Comparison of ENCODE assay signal across 18 cellular contexts in genomic region chr17:15892244-15892643, GRCh38. TPM values are rescaled to one million over a fixed set of nuclear protein-coding genes. Genes with fewer than 3 reads are reported as not detected.
A peak's percentile ranks its signal among the peaks of the same experiment; 100 is the strongest.
DNase-seq lines count a peak whose midpoint lies in the region; ATAC-seq, FAIRE-seq and TF ChIP-seq lines count a peak whose summit lies in the region.
"Had no signal": no experiment of that assay in that cellular context is flagged by ENCODE, and none has a peak within 500 bp of the region (broad histone marks: within the 10 kb centered on the region; RNA-seq: fewer than 3 reads in every experiment).

No MANE protein-coding gene starts in this region.

- H3K27ac ChIP-seq in HepG2 (ENCODE audit: extremely low read length, insufficient read depth, low read length) (no peak overlapping the region), right lobe of liver (no peak overlapping the region), left lung (peak overlapping the region; percentile 37 to 68), osteoblast (ENCODE audit: low read depth, low read length) (peak overlapping the region; percentile 65), upper lobe of right lung (peak overlapping the region; percentile 44)

- H3K4me1 ChIP-seq in HepG2 (ENCODE audit: insufficient read depth, low read length) (peaks cover 26% of the 10 kb centered on the region), right lobe of liver (no peaks in the 10 kb centered on the region), left lung (peaks cover 0 to 7% of the 10 kb centered on the region in 2 donors), osteoblast (ENCODE audit: insufficient read depth, low read length) (peaks cover 14% of the 10 kb centered on the region), upper lobe of right lung (no peaks in the 10 kb centered on the region)

- TF ChIP-seq RAD21 in HepG2 (CRISPR knock-in tag; IDR thresholded peaks at IDR 0.05): no peak

- H3K4me3 ChIP-seq in HepG2 (replicated peaks in 1 of 3; ENCODE audit: insufficient read depth in 1 of 3, low read depth in 2 of 3, low read length in 3 of 3): no peak overlapping the region
- no peak overlapping the region for H3K4me3 ChIP-seq in right lobe of liver
- no peak overlapping the region for H3K4me3 ChIP-seq in left lung
- H3K4me3 ChIP-seq in osteoblast (ENCODE audit: insufficient read depth, low read length): no peak overlapping the region
- no peak overlapping the region for H3K4me3 ChIP-seq in upper lobe of right lung
- H3K4me3 ChIP-seq: K562 had no signal

- CTCF ChIA-PET in HepG2 (lab: Yijun Ruan, JAX; ENCODE audit: low intra/inter-chr PET ratio, low total read pairs): no interaction called here

- H3K4me2 ChIP-seq in HepG2 (ENCODE audit: low read depth, low read length): peak overlapping the region; percentile 36
- H3K4me2 ChIP-seq in osteoblast (ENCODE audit: insufficient read depth, low read length): peak overlapping the region; percentile 70

- H3K79me2 ChIP-seq in HepG2 (ENCODE audit: insufficient read depth, low read length) (no peaks in the 10 kb centered on the region), osteoblast (ENCODE audit: insufficient read depth, low read length) (no peaks in the 10 kb centered on the region)

- no peak for FAIRE-seq in HepG2 (lab: Jason Lieb, UNC)
- FAIRE-seq: GM12891, GM18507, K562 had no signal

- no peak for TF ChIP-seq EP300 in HepG2 (IDR thresholded peaks at IDR 0.05; ENCODE audit: low read depth in 2 of 2, low read length in 2 of 2)
- no peak for TF ChIP-seq EP300 in HepG2 (CRISPR knock-in tag; IDR thresholded peaks at IDR 0.05; ENCODE audit: borderline replicate concordance)

- H3K36me3 ChIP-seq in HepG2 (replicated peaks in 1 of 2; ENCODE audit: control insufficient read depth in 1 of 2, insufficient read depth in 2 of 2, low read length in 2 of 2) (no peaks in the 10 kb centered on the region), right lobe of liver (no peaks in the 10 kb centered on the region), left lung (no peaks in the 10 kb centered on the region), osteoblast (ENCODE audit: insufficient read depth, low read length) (no peaks in the 10 kb centered on the region), upper lobe of right lung (no peaks in the 10 kb centered on the region)

- H2AFZ ChIP-seq in HepG2 (ENCODE audit: low read length): no peak overlapping the region
- H2AFZ ChIP-seq in osteoblast (ENCODE audit: low read length): no peak overlapping the region

- H3K9me3 ChIP-seq in HepG2 (ENCODE audit: low read length) (no peaks in the 10 kb centered on the region), right lobe of liver (no peaks in the 10 kb centered on the region), left lung (no peaks in the 10 kb centered on the region), osteoblast (ENCODE audit: low read depth, low read length) (no peaks in the 10 kb centered on the region), upper lobe of right lung (no peaks in the 10 kb centered on the region)

- POLR2A ChIA-PET in HepG2 (lab: Yijun Ruan, JAX): no interaction called here

- H3K27me3 ChIP-seq in HepG2 (ENCODE audit: control insufficient read depth in 1 of 2, insufficient read depth in 2 of 2, low read length in 2 of 2) (no peaks in the 10 kb centered on the region; a peak in 1 of 5 replicates), right lobe of liver (no peaks in the 10 kb centered on the region), left lung (no peaks in the 10 kb centered on the region), osteoblast (ENCODE audit: insufficient read depth, low read length) (no peaks in the 10 kb centered on the region), upper lobe of right lung (no peaks in the 10 kb centered on the region)

- TF ChIP-seq CTCF in HepG2 (CRISPR knock-in tag; IDR thresholded peaks at IDR 0.05) (no peak), right lobe of liver (IDR thresholded peaks at IDR 0.05) (no peak), left lung (IDR thresholded peaks at IDR 0.05) (no peak), osteoblast (IDR thresholded peaks at IDR 0.05; ENCODE audit: extremely low read depth, low read depth, low read length) (no peak), upper lobe of right lung (IDR thresholded peaks at IDR 0.05) (no peak)

- H3K9ac ChIP-seq in HepG2 (ENCODE audit: insufficient read depth, low read depth, low read length): no peak overlapping the region

- no peak for ATAC-seq in HepG2
- ATAC-seq in right lobe of liver: no peak
- ATAC-seq in left lung: no peak
- no peak for ATAC-seq in upper lobe of right lung
- no peak for ATAC-seq in HG02571 (IDR thresholded peaks at IDR 0.05; ENCODE audit: unreplicated experiment)
- ATAC-seq: K562 had no signal

- intact Hi-C loops in HepG2 (cut with micrococcal nuclease; ENCODE audit: unreplicated experiment): no loop called here
- intact Hi-C loops in right lobe of liver (cut with DNase I): no loop called here
- intact Hi-C loops in left lung (cut with DNase I): no loop called here
- intact Hi-C loops in upper lobe of right lung (cut with DNase I): no loop called here

- H4K20me1 ChIP-seq in HepG2 (ENCODE audit: insufficient read depth, low read length) (no peaks in the 10 kb centered on the region), osteoblast (ENCODE audit: insufficient read depth, low read length) (no peaks in the 10 kb centered on the region)

- BruUV-seq in HepG2 (replicated peaks; lab: Mats Ljungman, UMichigan): no TSS peak

- DNase-seq in HepG2 (ENCODE audit: low spot score): no peak
- DNase-seq in right lobe of liver: no peak
- no peak for DNase-seq in left lung
- no peak for DNase-seq in osteoblast (ENCODE audit: insufficient read length, low spot score, missing footprints)
- DNase-seq in upper lobe of right lung: peak; percentile 27
- DNase-seq in cerebellum (ENCODE audit: low spot score): no peak
- no peak for DNase-seq in NCI-H2029 (lab: John Stamatoyannopoulos, UW)
- DNase-seq: CD4-positive, alpha-beta memory T cell; NCI-H1105; NCI-H2081 treated with DMSO at 0.1 percent for 48 hours; NCI-H446 treated with DMSO at 0.1 percent for 48 hours; NCI-H748 treated with DMSO at 0.1 percent for 48 hours; NK-92 treated with Interleukin-12 subunit alpha and Interleukin-12 subunit beta, amount 100 ng/mL, for 24 hours; SIG-M5 had no signal

- no peak for TF ChIP-seq POLR2A in HepG2 (IDR thresholded peaks at IDR 0.05; ENCODE audit: insufficient read depth in 1 of 2, low read depth in 2 of 2, low read length in 2 of 2)
- TF ChIP-seq POLR2A in right lobe of liver (IDR thresholded peaks at IDR 0.05): no peak

- 20% methylated on average over 10 of the region's 10 CpGs for WGBS in HepG2 (ENCODE audit: low lambda C conversion rate)
- WGBS in right lobe of liver (ENCODE audit: insufficient coverage, low coverage, low lambda C conversion rate, missing lambda C conversion rate): 63% methylated on average over 5 of the region's 10 CpGs

- in situ Hi-C loops in HepG2 (cut with HindIII; ENCODE audit: extremely low pct_ligation_motif_present, low pct_unique_long_range_greater_than_20kb): no loop called here

TF ChIP-seq in HepG2, 621 proteins besides CTCF, POLR2A, EP300 and RAD21 (continues in another document):
- TF ChIP-seq PRMT3 (CRISPR knock-in tag; IDR thresholded peaks at IDR 0.05; ENCODE audit: borderline replicate concordance, low read depth) (no peak), NFYC (CRISPR knock-in tag; IDR thresholded peaks at IDR 0.05) (no peak), TERF1 (CRISPR knock-in tag; IDR thresholded peaks at IDR 0.05) (no peak), NR2F6 (IDR thresholded peaks at IDR 0.05) (no peak), NR2F6 (CRISPR knock-in tag; IDR thresholded peaks at IDR 0.05) (no peak)
- TF ChIP-seq, protein P1, sequence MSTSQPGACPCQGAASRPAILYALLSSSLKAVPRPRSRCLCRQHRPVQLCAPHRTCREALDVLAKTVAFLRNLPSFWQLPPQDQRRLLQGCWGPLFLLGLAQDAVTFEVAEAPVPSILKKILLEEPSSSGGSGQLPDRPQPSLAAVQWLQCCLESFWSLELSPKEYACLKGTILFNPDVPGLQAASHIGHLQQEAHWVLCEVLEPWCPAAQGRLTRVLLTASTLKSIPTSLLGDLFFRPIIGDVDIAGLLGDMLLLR (CRISPR knock-in tag; IDR thresholded peaks at IDR 0.05): no peak

RNA-seq across cellular contexts. Expression of gene ADORA2B, which starts 52.7 kb away (rescaled TPM):
- total RNA-seq in HepG2 (2016; rRNA removed; fragmentation: Illumina TruSeq; extraction: Trizol): 6.7 and 10.4 TPM in 2 replicates
- 3.7 and 4.9 TPM in 2 replicates for total RNA-seq in HepG2 (2016; cell fraction: cytosol; rRNA removed; fragmentation: Illumina TruSeq; extraction: Trizol; ENCODE audit: low read depth)
- 6.5 and 10.3 TPM in 2 replicates for total RNA-seq in HepG2 (2016; cell fraction: insoluble cytoplasmic fraction; rRNA removed; fragmentation: Illumina TruSeq; extraction: Trizol)
- total RNA-seq in HepG2 (2016; cell fraction: membrane; rRNA removed; fragmentation: Illumina TruSeq; extraction: Trizol): 7.8 and 9.3 TPM in 2 replicates
- 9.1 and 10.0 TPM in 2 replicates for total RNA-seq in HepG2 (2016; cell fraction: nucleus; rRNA removed; fragmentation: Illumina TruSeq; extraction: Trizol)
- polyA plus RNA-seq in HepG2 (2011; rRNA removed): 18.2 and 20.0 TPM in 2 replicates
- 21.0 and 26.4 TPM in 2 replicates for polyA plus RNA-seq in HepG2 (2011; cell fraction: cytosol; rRNA removed)
- polyA plus RNA-seq in HepG2 (2011; cell fraction: nucleus; rRNA removed): 10.1 and 12.1 TPM in 2 replicates
- polyA plus RNA-seq in HepG2 (2012): 7.3 and 7.9 TPM in 2 replicates
- polyA plus RNA-seq in HepG2 (2016; cell fraction: cytosol; fragmentation: Illumina TruSeq; extraction: Trizol; ENCODE audit: low read depth): 3.6 and 4.7 TPM in 2 replicates
- 5.4 and 6.4 TPM in 2 replicates for polyA plus RNA-seq in HepG2 (2016; cell fraction: insoluble cytoplasmic fraction; fragmentation: Illumina TruSeq; extraction: Trizol; ENCODE audit: low read depth)
- 6.3 and 6.8 TPM in 2 replicates for polyA plus RNA-seq in HepG2 (2016; cell fraction: membrane; fragmentation: Illumina TruSeq; extraction: Trizol; ENCODE audit: low read depth)
- 9.2 and 11.4 TPM in 2 replicates for polyA plus RNA-seq in HepG2 (2016; cell fraction: nucleus; fragmentation: Illumina TruSeq; extraction: Trizol; ENCODE audit: insufficient read depth, low read depth)
- 0.63 and 43.6 TPM in 2 replicates for polyA minus RNA-seq in HepG2 (2011; rRNA and poly(A)+ RNA removed; ENCODE audit: low replicate concordance)
- polyA minus RNA-seq in HepG2 (2011; cell fraction: cytosol; rRNA and poly(A)+ RNA removed): 9.7 and 15.7 TPM in 2 replicates
- 9.3 and 10.4 TPM in 2 replicates for polyA minus RNA-seq in HepG2 (2011; cell fraction: nucleus; rRNA and poly(A)+ RNA removed)
- under 1 TPM in 5 of 6 experiments, not detected in 1; 0.16 to 0.62 (median 0.37) TPM for total RNA-seq in right lobe of liver
- total RNA-seq in left lung: 10 to 100 TPM in 1 of 2 donors, 1 to 10 TPM in 1; 5.2 to 12.2 TPM
- total RNA-seq in osteoblast: 4.7 and 5.9 TPM in 2 replicates
- 7.1 TPM for total RNA-seq in upper lobe of right lung
- 8.4 TPM for total RNA-seq in cerebellum

Comparison
In these comparisons a context has a peak if more than half of its experiments do, and no peak if none do; other contexts are left out.
1. H3K27ac ChIP-seq: peak in left lung (2 of 2), osteoblast (single experiment) and upper lobe of right lung (single experiment); none in HepG2 (single experiment) and right lobe of liver (0 of 3).